Comparison of ENCODE assay signal across 33 cellular contexts in the genomic region with DNA sequence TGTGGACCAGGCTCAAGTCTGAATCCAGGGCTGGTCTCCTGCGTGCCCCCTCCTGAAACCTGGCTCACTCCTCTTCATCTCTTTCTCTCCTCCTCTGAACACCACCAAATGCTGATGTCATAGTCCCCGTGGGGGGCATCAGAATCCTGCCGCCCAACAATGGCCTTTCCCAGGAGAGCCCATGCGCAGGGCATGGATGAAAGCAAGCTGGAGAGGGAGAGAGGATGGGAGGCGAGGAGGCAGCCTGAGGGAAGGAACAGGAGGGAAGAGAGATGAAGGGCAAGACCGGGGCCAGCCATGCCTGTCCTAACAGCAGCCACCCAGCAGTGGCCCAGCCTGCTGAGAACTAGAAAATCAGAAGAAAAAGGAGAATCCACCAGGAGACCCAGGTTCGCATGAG. TPM values are rescaled to one million over a fixed set of nuclear protein-coding genes. Genes with fewer than 3 reads are reported as not detected.
"Had no signal": no experiment of that assay in that cellular context is flagged by ENCODE, and none has a peak within 500 bp of the region (broad histone marks: within the 10 kb centered on the region; RNA-seq: fewer than 3 reads in every experiment).

No MANE protein-coding gene starts in this region.

- H3K4me2 ChIP-seq: hepatocyte, smooth muscle cell had no signal

- H3K9me3 ChIP-seq: left ventricle myocardium inferior, mucosa of descending colon, neutrophil, psoas muscle, right lobe of liver, tibial nerve, uterus had no signal

- H3K4me3 ChIP-seq: hepatocyte, left ventricle myocardium inferior, lung, mucosa of descending colon, psoas muscle, right lobe of liver, smooth muscle cell, tibial nerve, uterus had no signal

- H3K9me3 Mint-ChIP-seq: natural killer cell treated with Interleukin-12 subunit alpha and Interleukin-12 subunit beta and Interleukin-15 and Interleukin-18, amount 100 ng/mL, for 72 hours; stimulated activated memory B cell treated with anti-CD40 and anti-IgM and Interleukin-4, amounts not matched to agents 10 μg/mL and 1 μg/mL and 100 μg/mL, for 72 hours; stimulated activated naive CD8-positive, alpha-beta T cell treated with anti-CD3 and anti-CD28 coated beads, Interleukin-15, amount 100 ng/mL, for 72 hours; type B pancreatic cell had no signal

- H3K9ac ChIP-seq: parathyroid adenoma had no signal

- H3K4me3 Mint-ChIP-seq: naive thymus-derived CD4-positive, alpha-beta T cell; natural killer cell treated with Interleukin-12 subunit alpha and Interleukin-12 subunit beta and Interleukin-15 and Interleukin-18, amount 100 ng/mL, for 72 hours; stimulated activated memory B cell treated with anti-CD40 and anti-IgM and Interleukin-4, amounts not matched to agents 10 μg/mL and 1 μg/mL and 100 μg/mL, for 72 hours; stimulated activated naive CD8-positive, alpha-beta T cell treated with anti-CD3 and anti-CD28 coated beads, Interleukin-15, amount 100 ng/mL, for 72 hours; type B pancreatic cell had no signal

- H3K79me2 ChIP-seq: hepatocyte, parathyroid adenoma had no signal

- DNase-seq: islet precursor cell; left ventricle myocardium inferior; midbrain; mucosa of descending colon; naive thymus-derived CD4-positive, alpha-beta T cell; occipital lobe; psoas muscle; right lobe of liver; stimulated activated CD4-positive, alpha-beta T cell treated with anti-CD3 and anti-CD28 coated beads, Interleukin-1b, Interleukin-23, amount 100 ng/mL, for 48 hours; stimulated activated CD4-positive, alpha-beta T cell treated with anti-CD3 and anti-CD28 coated beads, Interleukin-2, amount 100 ng/mL, for 48 hours; stimulated activated CD4-positive, alpha-beta T cell treated with anti-CD3 and anti-CD28 coated beads, Interleukin-4, amount 100 ng/mL, for 4 hours; stimulated activated CD8-positive, alpha-beta memory T cell treated with anti-CD3 and anti-CD28 coated beads, Interleukin-4, amount 100 ng/mL, for 48 hours; stimulated activated naive CD4-positive, alpha-beta T cell treated with Interleukin-2 at 50 U/mL for 16 hours; stimulated activated naive CD8-positive, alpha-beta T cell treated with anti-CD3 and anti-CD28 coated beads, Interleukin-15, amount 100 ng/mL, for 72 hours; substantia nigra; uterus had no signal

- H2AFZ ChIP-seq: hepatocyte, parathyroid adenoma had no signal

- H3K36me3 Mint-ChIP-seq: naive thymus-derived CD4-positive, alpha-beta T cell; natural killer cell treated with Interleukin-12 subunit alpha and Interleukin-12 subunit beta and Interleukin-15 and Interleukin-18, amount 100 ng/mL, for 72 hours; stimulated activated memory B cell treated with anti-CD40 and anti-IgM and Interleukin-4, amounts not matched to agents 10 μg/mL and 1 μg/mL and 100 μg/mL, for 72 hours; type B pancreatic cell had no signal

- H3K4me1 ChIP-seq: psoas muscle, uterus had no signal

- H3K27me3 ChIP-seq: hepatocyte, right lobe of liver, tibial nerve, uterus had no signal

- H3K27ac ChIP-seq: hepatocyte, left ventricle myocardium inferior, neutrophil, parathyroid adenoma, psoas muscle, tibial nerve, uterus had no signal

- ATAC-seq: mucosa of descending colon; naive thymus-derived CD4-positive, alpha-beta T cell; natural killer cell treated with Interleukin-12 subunit alpha and Interleukin-12 subunit beta and Interleukin-15 and Interleukin-18, amount 100 ng/mL, for 72 hours; psoas muscle; right lobe of liver; stimulated activated memory B cell treated with anti-CD40 and anti-IgM and Interleukin-4, amounts not matched to agents 10 μg/mL and 1 μg/mL and 100 μg/mL, for 72 hours; stimulated activated naive CD8-positive, alpha-beta T cell treated with anti-CD3 and anti-CD28 coated beads, Interleukin-15, amount 100 ng/mL, for 72 hours had no signal

- H3K36me3 ChIP-seq: left ventricle myocardium inferior, neutrophil, right lobe of liver, tibial nerve, uterus had no signal

- H3K27ac Mint-ChIP-seq: naive thymus-derived CD4-positive, alpha-beta T cell; natural killer cell treated with Interleukin-12 subunit alpha and Interleukin-12 subunit beta and Interleukin-15 and Interleukin-18, amount 100 ng/mL, for 72 hours; stimulated activated memory B cell treated with anti-CD40 and anti-IgM and Interleukin-4, amounts not matched to agents 10 μg/mL and 1 μg/mL and 100 μg/mL, for 72 hours; stimulated activated naive CD8-positive, alpha-beta T cell treated with anti-CD3 and anti-CD28 coated beads, Interleukin-15, amount 100 ng/mL, for 72 hours; type B pancreatic cell had no signal

RNA-seq across cellular contexts. Expression of gene NTSR2, which starts 54.2 kb away (rescaled TPM):
- total RNA-seq: hepatocyte; kidney epithelial cell; left ventricle myocardium inferior; lower leg skin; lung; mesenteric fat pad; mucosa of descending colon; myocyte; naive thymus-derived CD4-positive, alpha-beta T cell; natural killer cell treated with Interleukin-12 subunit alpha and Interleukin-12 subunit beta and Interleukin-15 and Interleukin-18, amount 100 ng/mL, for 72 hours; osteocyte; posterior vena cava; right lobe of liver; skeletal muscle tissue; smooth muscle cell; ureter; uterus had no signal
